Comparison of ENCODE assay signal across 20 cellular contexts in genomic region chr2:142533083-142533482, GRCh38.
"Had no signal": no experiment of that assay in that cellular context is flagged by ENCODE, and none has a peak within 500 bp of the region (broad histone marks: within the 10 kb centered on the region; RNA-seq: fewer than 3 reads in every experiment).

No MANE protein-coding gene starts in this region.

- H3K9me3 Mint-ChIP-seq: activated CD4-positive, alpha-beta memory T cell treated with anti-CD3 and anti-CD28 coated beads, Interleukin-2, amount 10 ng/mL, durations not matched to agents 7 days and 5 days; activated T-cell treated with anti-CD3 and anti-CD28 coated beads, Interleukin-2, amount 50 U/mL, for 4 hours; stimulated activated naive B cell treated with anti-CD40 and anti-IgM and Interleukin-4, amounts not matched to agents 10 μg/mL and 1 μg/mL and 100 μg/mL, for 72 hours had no signal

- H3K4me1 Mint-ChIP-seq: activated CD4-positive, alpha-beta memory T cell treated with anti-CD3 and anti-CD28 coated beads, Interleukin-2, amount 10 ng/mL, durations not matched to agents 7 days and 5 days; natural killer cell; stimulated activated naive B cell treated with anti-CD40 and anti-IgM and Interleukin-4, amounts not matched to agents 10 μg/mL and 1 μg/mL and 100 μg/mL, for 72 hours had no signal

- H3K4me3 ChIP-seq: adrenal gland, body of pancreas, colonic mucosa, esophagus squamous epithelium, thyroid gland, uterus had no signal

- H3K27ac Mint-ChIP-seq: activated CD4-positive, alpha-beta memory T cell treated with anti-CD3 and anti-CD28 coated beads, Interleukin-2, amount 10 ng/mL, durations not matched to agents 7 days and 5 days; natural killer cell; stimulated activated naive B cell treated with anti-CD40 and anti-IgM and Interleukin-4, amounts not matched to agents 10 μg/mL and 1 μg/mL and 100 μg/mL, for 72 hours had no signal

- H3K27ac ChIP-seq: adrenal gland, body of pancreas, colonic mucosa, esophagus squamous epithelium, foreskin keratinocyte, neutrophil, parathyroid adenoma, thyroid gland, uterus, WERI-Rb-1 had no signal

- H3K36me3 Mint-ChIP-seq: natural killer cell; stimulated activated naive B cell treated with anti-CD40 and anti-IgM and Interleukin-4, amounts not matched to agents 10 μg/mL and 1 μg/mL and 100 μg/mL, for 72 hours had no signal

- H2AFZ ChIP-seq: parathyroid adenoma had no signal

- DNase-seq: activated CD4-positive, alpha-beta memory T cell treated with anti-CD3 and anti-CD28 coated beads, Interleukin-2, amount 10 ng/mL, durations not matched to agents 7 days and 5 days; activated effector memory CD4-positive, alpha-beta T cell treated with Interleukin-2 at 50 U/mL for 16 hours; activated naive CD4-positive, alpha-beta T cell treated with anti-CD3 and anti-CD28 coated beads, Interleukin-2, amount 50 U/mL, for 16 hours; activated T-cell treated with anti-CD3 and anti-CD28 coated beads, Interleukin-2, amount 50 U/mL, for 4 hours; adrenal gland; body of pancreas; caudate nucleus; colonic mucosa; esophagus squamous epithelium; foreskin keratinocyte; kidney glomerular epithelial cell; mesendoderm; natural killer cell; stimulated activated CD4-positive, alpha-beta T cell treated with anti-CD3 and anti-CD28 coated beads, Interleukin-4, amount 100 ng/mL, for 1 hour; stimulated activated naive B cell treated with anti-CD40 and anti-IgM and Interleukin-4, amounts not matched to agents 10 μg/mL and 1 μg/mL and 100 μg/mL, for 72 hours; thyroid gland; uterus; WERI-Rb-1 had no signal

- H3K9ac ChIP-seq: parathyroid adenoma had no signal

- H3K79me2 ChIP-seq: parathyroid adenoma had no signal

- H3K4me3 Mint-ChIP-seq: activated CD4-positive, alpha-beta memory T cell treated with anti-CD3 and anti-CD28 coated beads, Interleukin-2, amount 10 ng/mL, durations not matched to agents 7 days and 5 days; activated T-cell treated with anti-CD3 and anti-CD28 coated beads, Interleukin-2, amount 50 U/mL, for 4 hours; natural killer cell; stimulated activated naive B cell treated with anti-CD40 and anti-IgM and Interleukin-4, amounts not matched to agents 10 μg/mL and 1 μg/mL and 100 μg/mL, for 72 hours had no signal

- H3K27me3 Mint-ChIP-seq: activated CD4-positive, alpha-beta memory T cell treated with anti-CD3 and anti-CD28 coated beads, Interleukin-2, amount 10 ng/mL, durations not matched to agents 7 days and 5 days; stimulated activated naive B cell treated with anti-CD40 and anti-IgM and Interleukin-4, amounts not matched to agents 10 μg/mL and 1 μg/mL and 100 μg/mL, for 72 hours had no signal

- H3K27me3 ChIP-seq: adrenal gland, body of pancreas, colonic mucosa, esophagus squamous epithelium, foreskin keratinocyte, neutrophil, thyroid gland, uterus had no signal

- H3K36me3 ChIP-seq: adrenal gland, colonic mucosa, esophagus squamous epithelium, neutrophil, thyroid gland, uterus, WERI-Rb-1 had no signal

- H3K9me3 ChIP-seq: adrenal gland, body of pancreas, colonic mucosa, esophagus squamous epithelium, neutrophil, thyroid gland, uterus had no signal

- H3K4me1 ChIP-seq: adrenal gland, body of pancreas, colonic mucosa, esophagus squamous epithelium, foreskin keratinocyte, parathyroid adenoma, thyroid gland, uterus had no signal
